In the genomic region with DNA sequence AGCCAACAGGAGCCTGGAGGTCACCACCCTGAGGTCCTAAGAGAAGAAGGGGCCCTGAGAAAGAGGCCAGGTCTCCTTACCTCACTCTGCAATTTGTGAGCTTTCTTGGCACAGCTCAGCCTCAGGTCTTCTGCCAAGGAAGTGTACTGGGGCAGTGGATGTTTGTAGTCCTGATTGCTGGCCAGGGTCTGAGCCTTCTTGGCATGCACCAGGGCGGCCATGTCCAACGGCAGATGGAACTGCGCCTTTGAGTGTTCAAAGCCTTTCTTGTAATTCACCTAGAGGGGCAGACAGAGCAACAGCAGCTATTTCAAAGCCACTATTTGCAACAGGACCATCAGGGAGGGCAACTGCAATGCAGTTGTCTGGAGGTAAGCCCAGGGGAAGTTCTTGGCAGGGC, we compare ENCODE assay signal across 18 cellular contexts. TPM values are rescaled to one million over a fixed set of nuclear protein-coding genes. Genes with fewer than 3 reads are reported as not detected.
DNase-seq lines count a peak whose midpoint lies in the region; ATAC-seq lines count a peak whose summit lies in the region.
"Had no signal": no experiment of that assay in that cellular context is flagged by ENCODE, and none has a peak within 500 bp of the region (broad histone marks: within the 10 kb centered on the region; RNA-seq: fewer than 3 reads in every experiment).

No MANE protein-coding gene starts in this region.

- 0 out of 2 replicates have a peak, but pooled peaks cover 4% of the 10 kb centered on the region for H3K27me3 ChIP-seq in MG63

- no peaks in the 10 kb centered on the region for H3K9me3 ChIP-seq in MG63

- no peaks in the 10 kb centered on the region for H3K36me3 ChIP-seq in MG63

- ATAC-seq in HG02870 (IDR thresholded peaks at IDR 0.05; ENCODE audit: unreplicated experiment) (no peak), HG02973 (IDR thresholded peaks at IDR 0.05; ENCODE audit: unreplicated experiment) (no peak), HG03565 (IDR thresholded peaks at IDR 0.05; ENCODE audit: unreplicated experiment) (no peak)

- H3K4me3 ChIP-seq in MG63, result no peak overlapping the region
- H3K4me3 ChIP-seq: PC-9 had no signal

- peak; percentile 18 for DNase-seq in MG63
- DNase-seq in globus pallidus (ENCODE audit: low spot score), result peak; percentile 58
- DNase-seq in inferior parietal cortex (ENCODE audit: extremely low spot score), result peak; percentile 7
- DNase-seq in putamen (ENCODE audit: low spot score), result peak; percentile 53
- DNase-seq: AML-193; CD4-positive, alpha-beta T cell; HFFc6; KG1; NCI-H1092 treated with DMSO at 0.1 percent for 48 hours; NCI-H187; NCI-H446 treated with DMSO at 0.1 percent for 48 hours; NCI-H748 treated with DMSO at 0.1 percent for 48 hours; PC-9 had no signal

RNA-seq across cellular contexts. Expression of gene NRAP, which starts 51.7 kb away (rescaled TPM):
- not detected in 2 replicates for total RNA-seq in MG63 (2014; rRNA removed; shearing (Covaris generic); ENCODE audit: low replicate concordance)
- total RNA-seq: CD4-positive, alpha-beta T cell; H1; HFFc6; MCF 10A; PC-9 had no signal

RNA-seq across cellular contexts. Expression of gene HABP2, which starts 59.3 kb away (rescaled TPM):
- total RNA-seq in MG63 (2014; rRNA removed; shearing (Covaris generic); ENCODE audit: low replicate concordance), result not detected in 2 replicates
- total RNA-seq: CD4-positive, alpha-beta T cell; H1; HFFc6; MCF 10A; PC-9 had no signal

Comparison
In these comparisons a context has a peak if more than half of its experiments do, and no peak if none do; other contexts are left out.
1. DNase-seq: peak in every context shown above with its lines; median percentile 58 in globus pallidus; 53 in putamen; 18 in MG63; 7 in inferior parietal cortex.